ENCODE assay signal across 15 cellular contexts in genomic region chr20:14444106-14444505, GRCh38.
DNase-seq lines count a peak whose midpoint lies in the region; ATAC-seq and TF ChIP-seq lines count a peak whose summit lies in the region.
"Had no signal": no experiment of that assay in that cellular context is flagged by ENCODE, and none has a peak within 500 bp of the region (broad histone marks: within the 10 kb centered on the region; RNA-seq: fewer than 3 reads in every experiment).

No MANE protein-coding gene starts in this region.

- no peak for TF ChIP-seq CTCF in foreskin fibroblast (IDR thresholded peaks at IDR 0.05; ENCODE audit: low read depth, low read length)

- DNase-seq in GM03348 (ENCODE audit: low spot score) (peak; percentile 13), LHCN-M2 (ENCODE audit: low read depth) (peak; percentile 32), amniotic epithelial cell (ENCODE audit: low read depth) (peak; percentile 80), foreskin fibroblast (peak; percentile 40 to 63), head of caudate nucleus (no peak), NCI-H1417 treated with DMSO at 0.1 percent for 48 hours (lab: John Stamatoyannopoulos, UW) (no peak)
- DNase-seq: BE2C; CD4-positive, alpha-beta memory T cell; DMS79 treated with DMSO at 0.1 percent for 48 hours; MM.1S; NCI-H1436 treated with DMSO at 0.1 percent for 48 hours; NCI-H2081; NCI-H510A treated with DMSO at 0.1 percent for 48 hours had no signal

- no peak for ATAC-seq in HG03342 (IDR thresholded peaks at IDR 0.05; ENCODE audit: unreplicated experiment)

- intact Hi-C loops in head of caudate nucleus (cut with DNase I) = no loop called here

- no peak overlapping the region for H3K4me3 ChIP-seq in foreskin fibroblast (ENCODE audit: low read depth in 1 of 2, low read length in 2 of 2)
- H3K4me3 ChIP-seq: SJSA1 had no signal

Comparison
In these comparisons a context has a peak if more than half of its experiments do, and no peak if none do; other contexts are left out.
1. DNase-seq: peak in GM03348 (single experiment), LHCN-M2 (single experiment), amniotic epithelial cell (single experiment) and foreskin fibroblast (2 of 2); none in head of caudate nucleus (0 of 42) and NCI-H1417 treated with DMSO at 0.1 percent for 48 hours (single experiment).